In the genomic region with DNA sequence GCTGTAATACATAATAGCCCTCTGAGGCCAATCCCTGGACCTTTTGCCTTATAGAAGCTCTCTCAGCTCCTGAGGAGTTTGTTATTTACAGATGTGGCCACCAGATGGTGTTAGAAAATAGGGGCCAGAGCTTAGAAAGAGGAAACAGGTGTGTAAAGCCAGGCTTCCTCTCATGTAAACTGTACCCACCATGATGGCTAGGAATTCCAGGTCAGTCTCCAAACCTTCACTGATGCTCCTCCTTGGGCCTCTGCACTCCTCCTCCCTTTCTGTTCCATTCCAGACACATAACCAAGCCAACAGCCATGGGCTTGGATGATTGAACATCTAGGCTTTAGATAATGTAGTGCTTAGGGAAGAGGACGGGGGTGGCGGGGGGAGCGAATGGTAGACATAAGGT, we compare ENCODE assay signal across 8 cellular contexts. TPM values are rescaled to one million over a fixed set of nuclear protein-coding genes. Genes with fewer than 3 reads are reported as not detected.
A peak's percentile ranks its signal among the peaks of the same experiment; 100 is the strongest.
DNase-seq lines count a peak whose midpoint lies in the region; ATAC-seq and TF ChIP-seq lines count a peak whose summit lies in the region.

No MANE protein-coding gene starts in this region.

- no peak overlapping the region for H3K27ac ChIP-seq in lung (ENCODE audit: low read depth in 1 of 2, low read length in 1 of 2)

- no peaks in the 10 kb centered on the region for H3K9me3 ChIP-seq in lung (ENCODE audit: control insufficient read depth in 2 of 2, insufficient read depth in 1 of 2, low read length in 1 of 2)

- peak; percentile 95 for DNase-seq in DMS53 (lab: John Stamatoyannopoulos, UW)
- peak; percentile 18 for DNase-seq in LNCaP clone FGC (ENCODE audit: low read depth)
- peak; percentile 98 for DNase-seq in OCI-M1 (lab: John Stamatoyannopoulos, UW)
- peak; percentile 34 for DNase-seq in dedifferentiated amniotic fluid mesenchymal stem cell (ENCODE audit: extremely low spot score)
- no peak for DNase-seq in lung (ENCODE audit: low spot score)
- DNase-seq in activated naive CD4-positive, alpha-beta T cell treated with Interleukin-2 at 50 U/mL for 16 hours = no peak

- peaks cover 0 to 16% of the 10 kb centered on the region in 2 donors for H3K36me3 ChIP-seq in lung (ENCODE audit: control insufficient read depth in 2 of 2, insufficient read depth in 2 of 2, low read length in 2 of 2)

- no peak overlapping the region for H3K4me3 ChIP-seq in LNCaP clone FGC (ENCODE audit: low read depth, low read length)
- no peak overlapping the region for H3K4me3 ChIP-seq in lung

- peak; percentile 44 for ATAC-seq in GM21576 (IDR thresholded peaks at IDR 0.05; ENCODE audit: unreplicated experiment)
- ATAC-seq in lung (ENCODE audit: insufficient read depth, low FRiP score) = peak; percentile 75
- no peak for ATAC-seq in GM21786 (IDR thresholded peaks at IDR 0.05; ENCODE audit: unreplicated experiment)

- H3K27me3 ChIP-seq in lung (ENCODE audit: control insufficient read depth, insufficient read depth) = no peaks in the 10 kb centered on the region

- TF ChIP-seq CTCF in LNCaP clone FGC (IDR thresholded peaks at IDR 0.05; ENCODE audit: control insufficient read depth, extremely low read depth, insufficient read depth) (peak; percentile 71), lung (IDR thresholded peaks at IDR 0.05; ENCODE audit: control extremely low read depth, extremely low read depth) (peak; percentile 47)

- peaks cover 4 to 15% of the 10 kb centered on the region in 2 donors for H3K4me1 ChIP-seq in lung (ENCODE audit: control insufficient read depth in 2 of 2, insufficient read depth in 2 of 2, low read length in 2 of 2)

- 96 to 97% methylated on average over 3 of the region's 3 CpGs for WGBS in lung, 2 donors

RNA-seq across cellular contexts. Expression of gene USP35, which starts 39.7 kb away (rescaled TPM):
- total RNA-seq in lung = 1 to 10 TPM; 4.9 to 9.6 TPM
- 1 to 10 TPM; 4.9 to 6.2 TPM for polyA plus RNA-seq in lung

RNA-seq across cellular contexts. Expression of gene KCTD21, which starts 40.0 kb away (rescaled TPM):
- 10 to 100 TPM in 1 of 2 donors, 1 to 10 TPM in 1; 8.9 to 10.8 TPM for total RNA-seq in lung
- 1 to 10 TPM; 4.1 to 6.1 TPM for polyA plus RNA-seq in lung

Comparison
In these comparisons a context has a peak if more than half of its experiments do, and no peak if none do; other contexts are left out.
1. DNase-seq: peak in DMS53 (single experiment), LNCaP clone FGC (single experiment), OCI-M1 (single experiment) and dedifferentiated amniotic fluid mesenchymal stem cell (single experiment); none in lung (single experiment) and activated naive CD4-positive, alpha-beta T cell treated with Interleukin-2 at 50 U/mL for 16 hours (single experiment).